Comparison of ENCODE assay signal across 29 cellular contexts in genomic region chr15:33009603-33010002, GRCh38.
"Had no signal": no experiment of that assay in that cellular context is flagged by ENCODE, and none has a peak within 500 bp of the region (broad histone marks: within the 10 kb centered on the region; RNA-seq: fewer than 3 reads in every experiment).

No MANE protein-coding gene starts in this region.

- H3K27ac ChIP-seq: neural progenitor cell, ovary, parathyroid adenoma, psoas muscle, right lobe of liver, skin epidermis, spleen, suprapubic skin, testis, tibial artery, upper lobe of right lung had no signal

- ATAC-seq: natural killer cell; right lobe of liver; stimulated activated memory B cell treated with anti-CD40 and anti-IgM and Interleukin-4, amounts not matched to agents 10 μg/mL and 1 μg/mL and 100 μg/mL, for 72 hours; stimulated activated naive CD8-positive, alpha-beta T cell treated with anti-CD3 and anti-CD28 coated beads, Interleukin-15, amount 100 ng/mL, for 72 hours; stimulated activated naive CD8-positive, alpha-beta T cell treated with anti-CD3 and anti-CD28 coated beads, Interleukin-15, Interleukin-2, amounts not matched to agents 100 U/mL and 50 U/mL, for 24 hours; upper lobe of right lung had no signal

- H3K79me2 ChIP-seq: parathyroid adenoma had no signal

- H3K9ac ChIP-seq: neural progenitor cell, parathyroid adenoma had no signal

- H2AFZ ChIP-seq: neural progenitor cell, parathyroid adenoma had no signal

- H3K9me3 ChIP-seq: ovary, psoas muscle, right lobe of liver, sigmoid colon, spleen, suprapubic skin, testis, tibial artery, transverse colon, upper lobe of right lung, uterus had no signal

- H3K4me1 ChIP-seq: parathyroid adenoma, psoas muscle, right lobe of liver, testis, uterus had no signal

- H3K36me3 ChIP-seq: neural progenitor cell, ovary, right lobe of liver, sigmoid colon, spleen, suprapubic skin, tibial artery, transverse colon, upper lobe of right lung, uterus had no signal

- H3K4me2 ChIP-seq: neural progenitor cell, smooth muscle cell had no signal

- H3K4me3 ChIP-seq: neural progenitor cell, ovary, psoas muscle, right lobe of liver, sigmoid colon, skin epidermis, smooth muscle cell, spleen, suprapubic skin, testis, tibial artery, transverse colon, upper lobe of right lung, uterus had no signal

- DNase-seq: natural killer cell; occipital lobe; ovary; posterior cingulate gyrus; psoas muscle; right cardiac atrium; right lobe of liver; sigmoid colon; spleen; stimulated activated CD4-positive, alpha-beta T cell treated with anti-CD3 and anti-CD28 coated beads, Interleukin-12 subunit alpha, Interleukin-12 subunit beta, amount 100 ng/mL, for 4 hours; stimulated activated CD4-positive, alpha-beta T cell treated with anti-CD3 and anti-CD28 coated beads, Interleukin-1b, Interleukin-23, amount 100 ng/mL, for 48 hours; stimulated activated CD4-positive, alpha-beta T cell treated with anti-CD3 and anti-CD28 coated beads, Interleukin-4, amount 100 ng/mL, for 1 hour; stimulated activated CD4-positive, alpha-beta T cell treated with anti-CD3 and anti-CD28 coated beads, Interleukin-4, amount 100 ng/mL, for 4 hours; stimulated activated CD8-positive, alpha-beta memory T cell treated with anti-CD3 and anti-CD28 coated beads, Interleukin-4, amount 100 ng/mL, for 48 hours; stimulated activated naive CD4-positive, alpha-beta T cell; stimulated activated naive CD8-positive, alpha-beta T cell treated with anti-CD3 and anti-CD28 coated beads, Interleukin-15, amount 100 ng/mL, for 72 hours; stimulated activated naive CD8-positive, alpha-beta T cell treated with anti-CD3 and anti-CD28 coated beads, Interleukin-15, Interleukin-2, amounts not matched to agents 100 U/mL and 50 U/mL, for 24 hours; substantia nigra; testis; tibial artery; transverse colon; upper lobe of right lung; uterus had no signal

- H3K27me3 ChIP-seq: neural progenitor cell, ovary, sigmoid colon, spleen, suprapubic skin, testis, tibial artery, transverse colon, upper lobe of right lung, uterus had no signal
